Comparison of ENCODE assay signal across 14 cellular contexts in the genomic region with DNA sequence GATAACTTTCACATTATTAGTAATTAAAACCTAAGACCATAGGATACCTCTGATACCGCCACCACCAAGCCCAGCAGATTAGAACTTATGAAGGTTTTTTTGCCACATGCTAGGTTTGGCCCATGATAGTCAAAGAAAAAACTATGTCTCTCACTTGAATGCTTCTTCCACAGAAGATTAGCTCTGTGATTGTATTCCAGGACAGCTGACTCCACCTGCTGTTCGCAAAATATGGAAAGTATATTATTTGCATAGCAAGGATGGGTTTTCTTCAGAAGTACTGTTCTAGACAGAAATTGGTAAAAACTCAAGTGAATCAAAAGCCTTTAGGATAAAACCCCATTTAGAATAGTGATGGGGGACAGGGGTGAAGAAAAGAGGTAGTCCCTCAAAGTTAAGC.
"Had no signal": no experiment of that assay in that cellular context is flagged by ENCODE, and none has a peak within 500 bp of the region (broad histone marks: within the 10 kb centered on the region; RNA-seq: fewer than 3 reads in every experiment).

No MANE protein-coding gene starts in this region.

- H3K27ac Mint-ChIP-seq: activated CD4-positive, alpha-beta T cell treated with anti-CD3 and anti-CD28 coated beads, Interleukin-2, amount 10 ng/mL, durations not matched to agents 7 days and 5 days; activated naive CD4-positive, alpha-beta T cell treated with anti-CD3 and anti-CD28 coated beads, Interleukin-2, amount 50 U/mL, for 24 hours; activated T-helper 17 cell treated with anti-CD3 and anti-CD28 coated beads, Interleukin-2, amount 50 U/mL, for 72 hours; effector memory CD8-positive, alpha-beta T cell; immature natural killer cell; natural killer cell; T-helper 1 cell treated with Interleukin-12 subunit alpha and Interleukin-12 subunit beta and Interleukin-4 antibody, amounts not matched to agents 30 μg/mL and 1 μg/mL, for 36 hours; type B pancreatic cell had no signal

- H3K4me1 Mint-ChIP-seq: activated CD4-positive, alpha-beta T cell treated with anti-CD3 and anti-CD28 coated beads, Interleukin-2, amount 10 ng/mL, durations not matched to agents 7 days and 5 days; activated T-helper 17 cell treated with anti-CD3 and anti-CD28 coated beads, Interleukin-2, amount 50 U/mL, for 72 hours; immature natural killer cell; natural killer cell had no signal

- H3K4me3 Mint-ChIP-seq: activated CD4-positive, alpha-beta T cell treated with anti-CD3 and anti-CD28 coated beads, Interleukin-2, amount 10 ng/mL, durations not matched to agents 7 days and 5 days; activated naive CD4-positive, alpha-beta T cell treated with anti-CD3 and anti-CD28 coated beads, Interleukin-2, amount 50 U/mL, for 24 hours; activated T-helper 17 cell treated with anti-CD3 and anti-CD28 coated beads, Interleukin-2, amount 50 U/mL, for 72 hours; effector memory CD8-positive, alpha-beta T cell; immature natural killer cell; natural killer cell; T-helper 1 cell treated with Interleukin-12 subunit alpha and Interleukin-12 subunit beta and Interleukin-4 antibody, amounts not matched to agents 30 μg/mL and 1 μg/mL, for 36 hours; type B pancreatic cell had no signal

- ATAC-seq: activated T-helper 17 cell treated with anti-CD3 and anti-CD28 coated beads, Interleukin-2, amount 50 U/mL, for 72 hours; body of pancreas; effector memory CD8-positive, alpha-beta T cell; natural killer cell had no signal

- H3K9me3 Mint-ChIP-seq: activated CD4-positive, alpha-beta T cell treated with anti-CD3 and anti-CD28 coated beads, Interleukin-2, amount 10 ng/mL, durations not matched to agents 7 days and 5 days; activated naive CD4-positive, alpha-beta T cell treated with anti-CD3 and anti-CD28 coated beads, Interleukin-2, amount 50 U/mL, for 24 hours; activated T-helper 17 cell treated with anti-CD3 and anti-CD28 coated beads, Interleukin-2, amount 50 U/mL, for 72 hours; effector memory CD8-positive, alpha-beta T cell; immature natural killer cell; natural killer cell; T-helper 1 cell treated with Interleukin-12 subunit alpha and Interleukin-12 subunit beta and Interleukin-4 antibody, amounts not matched to agents 30 μg/mL and 1 μg/mL, for 36 hours; type B pancreatic cell had no signal

- H3K27me3 Mint-ChIP-seq: activated naive CD4-positive, alpha-beta T cell treated with anti-CD3 and anti-CD28 coated beads, Interleukin-2, amount 50 U/mL, for 24 hours; type B pancreatic cell had no signal

- H3K36me3 Mint-ChIP-seq: activated naive CD4-positive, alpha-beta T cell treated with anti-CD3 and anti-CD28 coated beads, Interleukin-2, amount 50 U/mL, for 24 hours; immature natural killer cell; natural killer cell had no signal

- DNase-seq: activated CD4-positive, alpha-beta T cell treated with anti-CD3 and anti-CD28 coated beads, Interleukin-2, amount 10 ng/mL, durations not matched to agents 7 days and 5 days; activated CD4-positive, CD25-positive, alpha-beta regulatory T cell; activated CD8-positive, alpha-beta memory T cell treated with anti-CD3 and anti-CD28 coated beads for 24 hours; body of pancreas; central memory CD4-positive, alpha-beta T cell; effector memory CD8-positive, alpha-beta T cell; immature natural killer cell; natural killer cell; right cardiac atrium; small intestine had no signal
